Comparison of ENCODE assay signal across 1 cellular context in genomic region chr10:71694567-71694968, GRCh38.
TF ChIP-seq lines count a peak whose summit lies in the region.

No MANE protein-coding gene starts in this region.

TF ChIP-seq in K562, 482 proteins besides CTCF, POLR2A, EP300 and RAD21 (continued from another document and continues in another):
- TF ChIP-seq, protein P1, sequence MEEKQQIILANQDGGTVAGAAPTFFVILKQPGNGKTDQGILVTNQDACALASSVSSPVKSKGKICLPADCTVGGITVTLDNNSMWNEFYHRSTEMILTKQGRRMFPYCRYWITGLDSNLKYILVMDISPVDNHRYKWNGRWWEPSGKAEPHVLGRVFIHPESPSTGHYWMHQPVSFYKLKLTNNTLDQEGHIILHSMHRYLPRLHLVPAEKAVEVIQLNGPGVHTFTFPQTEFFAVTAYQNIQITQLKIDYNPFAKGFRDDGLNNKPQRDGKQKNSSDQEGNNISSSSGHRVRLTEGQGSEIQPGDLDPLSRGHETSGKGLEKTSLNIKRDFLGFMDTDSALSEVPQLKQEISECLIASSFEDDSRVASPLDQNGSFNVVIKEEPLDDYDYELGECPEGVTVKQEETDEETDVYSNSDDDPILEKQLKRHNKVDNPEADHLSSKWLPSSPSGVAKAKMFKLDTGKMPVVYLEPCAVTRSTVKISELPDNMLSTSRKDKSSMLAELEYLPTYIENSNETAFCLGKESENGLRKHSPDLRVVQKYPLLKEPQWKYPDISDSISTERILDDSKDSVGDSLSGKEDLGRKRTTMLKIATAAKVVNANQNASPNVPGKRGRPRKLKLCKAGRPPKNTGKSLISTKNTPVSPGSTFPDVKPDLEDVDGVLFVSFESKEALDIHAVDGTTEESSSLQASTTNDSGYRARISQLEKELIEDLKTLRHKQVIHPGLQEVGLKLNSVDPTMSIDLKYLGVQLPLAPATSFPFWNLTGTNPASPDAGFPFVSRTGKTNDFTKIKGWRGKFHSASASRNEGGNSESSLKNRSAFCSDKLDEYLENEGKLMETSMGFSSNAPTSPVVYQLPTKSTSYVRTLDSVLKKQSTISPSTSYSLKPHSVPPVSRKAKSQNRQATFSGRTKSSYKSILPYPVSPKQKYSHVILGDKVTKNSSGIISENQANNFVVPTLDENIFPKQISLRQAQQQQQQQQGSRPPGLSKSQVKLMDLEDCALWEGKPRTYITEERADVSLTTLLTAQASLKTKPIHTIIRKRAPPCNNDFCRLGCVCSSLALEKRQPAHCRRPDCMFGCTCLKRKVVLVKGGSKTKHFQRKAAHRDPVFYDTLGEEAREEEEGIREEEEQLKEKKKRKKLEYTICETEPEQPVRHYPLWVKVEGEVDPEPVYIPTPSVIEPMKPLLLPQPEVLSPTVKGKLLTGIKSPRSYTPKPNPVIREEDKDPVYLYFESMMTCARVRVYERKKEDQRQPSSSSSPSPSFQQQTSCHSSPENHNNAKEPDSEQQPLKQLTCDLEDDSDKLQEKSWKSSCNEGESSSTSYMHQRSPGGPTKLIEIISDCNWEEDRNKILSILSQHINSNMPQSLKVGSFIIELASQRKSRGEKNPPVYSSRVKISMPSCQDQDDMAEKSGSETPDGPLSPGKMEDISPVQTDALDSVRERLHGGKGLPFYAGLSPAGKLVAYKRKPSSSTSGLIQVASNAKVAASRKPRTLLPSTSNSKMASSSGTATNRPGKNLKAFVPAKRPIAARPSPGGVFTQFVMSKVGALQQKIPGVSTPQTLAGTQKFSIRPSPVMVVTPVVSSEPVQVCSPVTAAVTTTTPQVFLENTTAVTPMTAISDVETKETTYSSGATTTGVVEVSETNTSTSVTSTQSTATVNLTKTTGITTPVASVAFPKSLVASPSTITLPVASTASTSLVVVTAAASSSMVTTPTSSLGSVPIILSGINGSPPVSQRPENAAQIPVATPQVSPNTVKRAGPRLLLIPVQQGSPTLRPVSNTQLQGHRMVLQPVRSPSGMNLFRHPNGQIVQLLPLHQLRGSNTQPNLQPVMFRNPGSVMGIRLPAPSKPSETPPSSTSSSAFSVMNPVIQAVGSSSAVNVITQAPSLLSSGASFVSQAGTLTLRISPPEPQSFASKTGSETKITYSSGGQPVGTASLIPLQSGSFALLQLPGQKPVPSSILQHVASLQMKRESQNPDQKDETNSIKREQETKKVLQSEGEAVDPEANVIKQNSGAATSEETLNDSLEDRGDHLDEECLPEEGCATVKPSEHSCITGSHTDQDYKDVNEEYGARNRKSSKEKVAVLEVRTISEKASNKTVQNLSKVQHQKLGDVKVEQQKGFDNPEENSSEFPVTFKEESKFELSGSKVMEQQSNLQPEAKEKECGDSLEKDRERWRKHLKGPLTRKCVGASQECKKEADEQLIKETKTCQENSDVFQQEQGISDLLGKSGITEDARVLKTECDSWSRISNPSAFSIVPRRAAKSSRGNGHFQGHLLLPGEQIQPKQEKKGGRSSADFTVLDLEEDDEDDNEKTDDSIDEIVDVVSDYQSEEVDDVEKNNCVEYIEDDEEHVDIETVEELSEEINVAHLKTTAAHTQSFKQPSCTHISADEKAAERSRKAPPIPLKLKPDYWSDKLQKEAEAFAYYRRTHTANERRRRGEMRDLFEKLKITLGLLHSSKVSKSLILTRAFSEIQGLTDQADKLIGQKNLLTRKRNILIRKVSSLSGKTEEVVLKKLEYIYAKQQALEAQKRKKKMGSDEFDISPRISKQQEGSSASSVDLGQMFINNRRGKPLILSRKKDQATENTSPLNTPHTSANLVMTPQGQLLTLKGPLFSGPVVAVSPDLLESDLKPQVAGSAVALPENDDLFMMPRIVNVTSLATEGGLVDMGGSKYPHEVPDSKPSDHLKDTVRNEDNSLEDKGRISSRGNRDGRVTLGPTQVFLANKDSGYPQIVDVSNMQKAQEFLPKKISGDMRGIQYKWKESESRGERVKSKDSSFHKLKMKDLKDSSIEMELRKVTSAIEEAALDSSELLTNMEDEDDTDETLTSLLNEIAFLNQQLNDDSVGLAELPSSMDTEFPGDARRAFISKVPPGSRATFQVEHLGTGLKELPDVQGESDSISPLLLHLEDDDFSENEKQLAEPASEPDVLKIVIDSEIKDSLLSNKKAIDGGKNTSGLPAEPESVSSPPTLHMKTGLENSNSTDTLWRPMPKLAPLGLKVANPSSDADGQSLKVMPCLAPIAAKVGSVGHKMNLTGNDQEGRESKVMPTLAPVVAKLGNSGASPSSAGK (IDR thresholded peaks at IDR 0.05) = no peak; the same call in 1 of the 2 replicates
- TF ChIP-seq ZNF12 (CRISPR knock-in tag; IDR thresholded peaks at IDR 0.05) (no peak), POLR2H (tag; IDR thresholded peaks at IDR 0.05; ENCODE audit: low read depth) (no peak), ZBTB12 (CRISPR knock-in tag; IDR thresholded peaks at IDR 0.05) (no peak), ZFPM2 (CRISPR knock-in tag; IDR thresholded peaks at IDR 0.05) (no peak), ZNF282 (CRISPR knock-in tag; IDR thresholded peaks at IDR 0.05) (no peak), SP1 (CRISPR knock-in tag; IDR thresholded peaks at IDR 0.05) (no peak), ATF4 (CRISPR knock-in tag; IDR thresholded peaks at IDR 0.05) (no peak), ZNF584 (CRISPR knock-in tag; IDR thresholded peaks at IDR 0.05; ENCODE audit: low read depth) (no peak), ZNF449 (CRISPR knock-in tag; IDR thresholded peaks at IDR 0.05) (no peak), POLR3A (IDR thresholded peaks at IDR 0.05; ENCODE audit: borderline replicate concordance, extremely low read depth, insufficient read depth, insufficient read length) (no peak), CEBPB (tag; IDR thresholded peaks at IDR 0.05) (no peak), FOXP1 (CRISPR knock-in tag; IDR thresholded peaks at IDR 0.05) (0 out of 2 replicates have a peak, but pooled peaks have one; percentile 33), GTF2E2 (tag; IDR thresholded peaks at IDR 0.05) (no peak), ZNF583 (CRISPR knock-in tag; IDR thresholded peaks at IDR 0.05) (peak; percentile 4; the same call in 1 of the 2 replicates), NFATC3 (IDR thresholded peaks at IDR 0.05) (no peak), ZSCAN32 (CRISPR knock-in tag; IDR thresholded peaks at IDR 0.05) (no peak), ZZZ3 (IDR thresholded peaks at IDR 0.05) (no peak), ZNF253 (CRISPR knock-in tag; conservative IDR thresholded peaks at IDR 0.05) (no peak), SRSF3 (IDR thresholded peaks at IDR 0.05; ENCODE audit: insufficient read depth, low read length) (no peak), ZNF444 (CRISPR knock-in tag; IDR thresholded peaks at IDR 0.05) (no peak), TEAD1 (CRISPR knock-in tag; IDR thresholded peaks at IDR 0.05) (no peak), HDAC6 (IDR thresholded peaks at IDR 0.05; ENCODE audit: low read depth, low read length) (no peak), ZNF766 (CRISPR knock-in tag; conservative IDR thresholded peaks at IDR 0.05) (0 out of 2 replicates have a peak, but pooled peaks have one; percentile 65), OTX1 (CRISPR knock-in tag; IDR thresholded peaks at IDR 0.05) (no peak)
- TF ChIP-seq, protein P2, sequence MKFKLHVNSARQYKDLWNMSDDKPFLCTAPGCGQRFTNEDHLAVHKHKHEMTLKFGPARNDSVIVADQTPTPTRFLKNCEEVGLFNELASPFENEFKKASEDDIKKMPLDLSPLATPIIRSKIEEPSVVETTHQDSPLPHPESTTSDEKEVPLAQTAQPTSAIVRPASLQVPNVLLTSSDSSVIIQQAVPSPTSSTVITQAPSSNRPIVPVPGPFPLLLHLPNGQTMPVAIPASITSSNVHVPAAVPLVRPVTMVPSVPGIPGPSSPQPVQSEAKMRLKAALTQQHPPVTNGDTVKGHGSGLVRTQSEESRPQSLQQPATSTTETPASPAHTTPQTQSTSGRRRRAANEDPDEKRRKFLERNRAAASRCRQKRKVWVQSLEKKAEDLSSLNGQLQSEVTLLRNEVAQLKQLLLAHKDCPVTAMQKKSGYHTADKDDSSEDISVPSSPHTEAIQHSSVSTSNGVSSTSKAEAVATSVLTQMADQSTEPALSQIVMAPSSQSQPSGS (CRISPR knock-in tag; IDR thresholded peaks at IDR 0.05) = no peak
- TF ChIP-seq, protein P3, sequence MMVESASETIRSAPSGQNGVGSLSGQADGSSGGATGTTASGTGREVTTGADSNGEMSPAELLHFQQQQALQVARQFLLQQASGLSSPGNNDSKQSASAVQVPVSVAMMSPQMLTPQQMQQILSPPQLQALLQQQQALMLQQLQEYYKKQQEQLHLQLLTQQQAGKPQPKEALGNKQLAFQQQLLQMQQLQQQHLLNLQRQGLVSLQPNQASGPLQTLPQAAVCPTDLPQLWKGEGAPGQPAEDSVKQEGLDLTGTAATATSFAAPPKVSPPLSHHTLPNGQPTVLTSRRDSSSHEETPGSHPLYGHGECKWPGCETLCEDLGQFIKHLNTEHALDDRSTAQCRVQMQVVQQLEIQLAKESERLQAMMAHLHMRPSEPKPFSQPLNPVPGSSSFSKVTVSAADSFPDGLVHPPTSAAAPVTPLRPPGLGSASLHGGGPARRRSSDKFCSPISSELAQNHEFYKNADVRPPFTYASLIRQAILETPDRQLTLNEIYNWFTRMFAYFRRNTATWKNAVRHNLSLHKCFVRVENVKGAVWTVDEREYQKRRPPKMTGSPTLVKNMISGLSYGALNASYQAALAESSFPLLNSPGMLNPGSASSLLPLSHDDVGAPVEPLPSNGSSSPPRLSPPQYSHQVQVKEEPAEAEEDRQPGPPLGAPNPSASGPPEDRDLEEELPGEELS (CRISPR knock-in tag; IDR thresholded peaks at IDR 0.05; ENCODE audit: borderline replicate concordance) = no peak
- TF ChIP-seq, protein P4, sequence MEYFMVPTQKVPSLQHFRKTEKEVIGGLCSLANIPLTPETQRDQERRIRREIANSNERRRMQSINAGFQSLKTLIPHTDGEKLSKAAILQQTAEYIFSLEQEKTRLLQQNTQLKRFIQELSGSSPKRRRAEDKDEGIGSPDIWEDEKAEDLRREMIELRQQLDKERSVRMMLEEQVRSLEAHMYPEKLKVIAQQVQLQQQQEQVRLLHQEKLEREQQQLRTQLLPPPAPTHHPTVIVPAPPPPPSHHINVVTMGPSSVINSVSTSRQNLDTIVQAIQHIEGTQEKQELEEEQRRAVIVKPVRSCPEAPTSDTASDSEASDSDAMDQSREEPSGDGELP (CRISPR knock-in tag; IDR thresholded peaks at IDR 0.05; ENCODE audit: borderline replicate concordance) = peak; percentile 86; the same call in 1 of the 2 replicates
- TF ChIP-seq, protein P5, sequence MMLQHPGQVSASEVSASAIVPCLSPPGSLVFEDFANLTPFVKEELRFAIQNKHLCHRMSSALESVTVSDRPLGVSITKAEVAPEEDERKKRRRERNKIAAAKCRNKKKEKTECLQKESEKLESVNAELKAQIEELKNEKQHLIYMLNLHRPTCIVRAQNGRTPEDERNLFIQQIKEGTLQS (IDR thresholded peaks at IDR 0.05) = no peak
- TF ChIP-seq, protein P5 (CRISPR knock-in tag; conservative IDR thresholded peaks at IDR 0.05) = no peak
- TF ChIP-seq, protein P6, sequence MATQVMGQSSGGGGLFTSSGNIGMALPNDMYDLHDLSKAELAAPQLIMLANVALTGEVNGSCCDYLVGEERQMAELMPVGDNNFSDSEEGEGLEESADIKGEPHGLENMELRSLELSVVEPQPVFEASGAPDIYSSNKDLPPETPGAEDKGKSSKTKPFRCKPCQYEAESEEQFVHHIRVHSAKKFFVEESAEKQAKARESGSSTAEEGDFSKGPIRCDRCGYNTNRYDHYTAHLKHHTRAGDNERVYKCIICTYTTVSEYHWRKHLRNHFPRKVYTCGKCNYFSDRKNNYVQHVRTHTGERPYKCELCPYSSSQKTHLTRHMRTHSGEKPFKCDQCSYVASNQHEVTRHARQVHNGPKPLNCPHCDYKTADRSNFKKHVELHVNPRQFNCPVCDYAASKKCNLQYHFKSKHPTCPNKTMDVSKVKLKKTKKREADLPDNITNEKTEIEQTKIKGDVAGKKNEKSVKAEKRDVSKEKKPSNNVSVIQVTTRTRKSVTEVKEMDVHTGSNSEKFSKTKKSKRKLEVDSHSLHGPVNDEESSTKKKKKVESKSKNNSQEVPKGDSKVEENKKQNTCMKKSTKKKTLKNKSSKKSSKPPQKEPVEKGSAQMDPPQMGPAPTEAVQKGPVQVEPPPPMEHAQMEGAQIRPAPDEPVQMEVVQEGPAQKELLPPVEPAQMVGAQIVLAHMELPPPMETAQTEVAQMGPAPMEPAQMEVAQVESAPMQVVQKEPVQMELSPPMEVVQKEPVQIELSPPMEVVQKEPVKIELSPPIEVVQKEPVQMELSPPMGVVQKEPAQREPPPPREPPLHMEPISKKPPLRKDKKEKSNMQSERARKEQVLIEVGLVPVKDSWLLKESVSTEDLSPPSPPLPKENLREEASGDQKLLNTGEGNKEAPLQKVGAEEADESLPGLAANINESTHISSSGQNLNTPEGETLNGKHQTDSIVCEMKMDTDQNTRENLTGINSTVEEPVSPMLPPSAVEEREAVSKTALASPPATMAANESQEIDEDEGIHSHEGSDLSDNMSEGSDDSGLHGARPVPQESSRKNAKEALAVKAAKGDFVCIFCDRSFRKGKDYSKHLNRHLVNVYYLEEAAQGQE (CRISPR knock-in tag; IDR thresholded peaks at IDR 0.05; ENCODE audit: low read depth) = no peak
